ENCODE assay signal across 10 cellular contexts in genomic region chr9:21031818-21032203, GRCh38. TPM values are rescaled to one million over a fixed set of nuclear protein-coding genes. Genes with fewer than 3 reads are reported as not detected.
DNase-seq lines count a peak whose midpoint lies in the region; ATAC-seq, FAIRE-seq and TF ChIP-seq lines count a peak whose summit lies in the region.
"Had no signal": no experiment of that assay in that cellular context is flagged by ENCODE, and none has a peak within 500 bp of the region (broad histone marks: within the 10 kb centered on the region; RNA-seq: fewer than 3 reads in every experiment).

No MANE protein-coding gene starts in this region.

- FAIRE-seq in bronchial epithelial cell (lab: Jason Lieb, UNC): no peak

- WGBS in mesenchymal stem cell: 89% methylated on average over 19 of the region's 19 CpGs
- 82 to 86% methylated on average over 18 to 19 of the region's 19 CpGs for WGBS in tibial nerve, 2 donors

- peak overlapping the region; percentile 43 for H3K4me3 ChIP-seq in bronchial epithelial cell (ENCODE audit: low read depth, low read length)
- peak overlapping the region; percentile 59 to 85 for H3K4me3 ChIP-seq in mesenchymal stem cell (ENCODE audit: insufficient read depth in 1 of 2, low read depth in 1 of 2, low read length in 2 of 2)
- H3K4me3 ChIP-seq in tibial nerve: peak overlapping the region; percentile 38 to 76 (median 52)

- H2BK120ac ChIP-seq in mesenchymal stem cell (ENCODE audit: low read depth, low read length): no peak overlapping the region

- no peak overlapping the region for H3K14ac ChIP-seq in mesenchymal stem cell (ENCODE audit: low read length in 2 of 2)

- H3K4me1 Mint-ChIP-seq in activated T-cell treated with anti-CD3 and anti-CD28 coated beads, Interleukin-2, amount 50 U/mL, for 4 hours (ENCODE audit: low read depth): peaks cover 20% of the 10 kb centered on the region

- no peak overlapping the region for H2BK12ac ChIP-seq in mesenchymal stem cell (ENCODE audit: low read length in 2 of 2)

- no peaks in the 10 kb centered on the region for H3K9me3 Mint-ChIP-seq in activated T-cell treated with anti-CD3 and anti-CD28 coated beads, Interleukin-2, amount 50 U/mL, for 4 hours

- TF ChIP-seq EP300 in tibial nerve (IDR thresholded peaks at IDR 0.05): no peak

- H3K4me1 ChIP-seq in mesenchymal stem cell (ENCODE audit: control insufficient read depth, insufficient read depth, low read depth, low read length): peaks cover 9% of the 10 kb centered on the region
- H3K4me1 ChIP-seq in tibial nerve: peaks cover 0 to 10% (median 0%) of the 10 kb centered on the region in 4 donors

- H2AK5ac ChIP-seq in mesenchymal stem cell (ENCODE audit: low read length, severe bottlenecking): no peak overlapping the region

- no peak for ATAC-seq in activated T-cell treated with anti-CD3 and anti-CD28 coated beads, Interleukin-2, amount 50 U/mL, for 4 hours
- ATAC-seq in esophagus mucosa: no peak

- no peak for TF ChIP-seq POLR2A in tibial nerve (IDR thresholded peaks at IDR 0.05)

- H3K36me3 ChIP-seq in bronchial epithelial cell (ENCODE audit: control insufficient read depth, insufficient read depth, low read length) (no peaks in the 10 kb centered on the region), mesenchymal stem cell (ENCODE audit: control insufficient read depth in 1 of 2, insufficient read depth in 2 of 2, low read depth in 1 of 2, low read length in 2 of 2) (no peaks in the 10 kb centered on the region), tibial nerve (no peaks in the 10 kb centered on the region)

- peaks cover 1% of the 10 kb centered on the region for H3K36me3 Mint-ChIP-seq in activated T-cell treated with anti-CD3 and anti-CD28 coated beads, Interleukin-2, amount 50 U/mL, for 4 hours (ENCODE audit: insufficient read depth)

- H3K27ac ChIP-seq in mesenchymal stem cell (ENCODE audit: low read length, poor library complexity, severe bottlenecking) (no peak overlapping the region), tibial nerve (peak overlapping the region in 3 of 4 donors; percentile 74 to 86 (median 83))
- H3K27ac ChIP-seq: C4-2B had no signal

- H3K18ac ChIP-seq in mesenchymal stem cell (ENCODE audit: low read depth in 1 of 2, low read length in 2 of 2): peak overlapping the region in 1 of 2 experiments; percentile 38

- no peak overlapping the region for H3K23ac ChIP-seq in mesenchymal stem cell (ENCODE audit: low read length in 2 of 2)

- peak overlapping the region; percentile 76 for H3K4me3 Mint-ChIP-seq in activated T-cell treated with anti-CD3 and anti-CD28 coated beads, Interleukin-2, amount 50 U/mL, for 4 hours

- no peak overlapping the region for H2BK15ac ChIP-seq in mesenchymal stem cell (ENCODE audit: low read depth, poor library complexity, severe bottlenecking)

- peak overlapping the region; percentile 96 for H3K4me2 ChIP-seq in mesenchymal stem cell (ENCODE audit: low read length, poor library complexity, severe bottlenecking)

- H4K8ac ChIP-seq in mesenchymal stem cell (ENCODE audit: low read length): peak overlapping the region; percentile 7

- H3K9me3 ChIP-seq in mesenchymal stem cell (ENCODE audit: control insufficient read depth, low read length): no peaks in the 10 kb centered on the region
- no peaks in the 10 kb centered on the region for H3K9me3 ChIP-seq in tibial nerve

- DNase-seq in activated T-cell treated with anti-CD3 and anti-CD28 coated beads, Interleukin-2, amount 50 U/mL, for 4 hours: no peak
- DNase-seq in activated T-cell treated with anti-CD3 and anti-CD28 coated beads, Interleukin-2, amount 50 U/mL, for 1 hour: no peak
- DNase-seq in bronchial epithelial cell (ENCODE audit: low read depth) (no peak), mesenchymal stem cell (no peak), tibial nerve (ENCODE audit: low spot score in 2 of 2) (no peak), NCI-H526 (lab: John Stamatoyannopoulos, UW) (no peak), EL (no peak)
- DNase-seq: NCI-H2029 treated with DMSO at 0.1 percent for 48 hours had no signal

- H3K9ac ChIP-seq in mesenchymal stem cell (ENCODE audit: low read length): peak overlapping the region; percentile 81

- no peaks in the 10 kb centered on the region for H3K27me3 ChIP-seq in bronchial epithelial cell (ENCODE audit: control insufficient read depth, insufficient read depth, low read length)
- no peaks in the 10 kb centered on the region for H3K27me3 ChIP-seq in mesenchymal stem cell (ENCODE audit: control insufficient read depth in 1 of 2, insufficient read depth in 1 of 2, low read length in 2 of 2)
- no peaks in the 10 kb centered on the region for H3K27me3 ChIP-seq in tibial nerve

- no peak overlapping the region for H2BK5ac ChIP-seq in mesenchymal stem cell (ENCODE audit: low read depth, low read length, poor library complexity, severe bottlenecking)

- H3K79me1 ChIP-seq in mesenchymal stem cell (replicated peaks; ENCODE audit: low read length, poor library complexity, severe bottlenecking): no peaks in the 10 kb centered on the region

- H2AFZ ChIP-seq in mesenchymal stem cell (ENCODE audit: low read depth, low read length): no peak overlapping the region

- H3K27me3 Mint-ChIP-seq in activated T-cell treated with anti-CD3 and anti-CD28 coated beads, Interleukin-2, amount 50 U/mL, for 4 hours (ENCODE audit: low read depth): peaks cover 2% of the 10 kb centered on the region

- peak overlapping the region in 1 of 2 experiments; percentile 10 for H3K4ac ChIP-seq in mesenchymal stem cell (ENCODE audit: low read depth in 1 of 2, low read length in 2 of 2)

- TF ChIP-seq CTCF in bronchial epithelial cell (IDR thresholded peaks at IDR 0.05; ENCODE audit: insufficient read depth, low read length, severe bottlenecking) (no peak), tibial nerve (IDR thresholded peaks at IDR 0.05) (no peak)

- H4K91ac ChIP-seq in mesenchymal stem cell (ENCODE audit: low read length): no peak overlapping the region

RNA-seq across cellular contexts. Expression of gene HACD4, which starts 0.4 kb away (rescaled TPM):
- total RNA-seq in activated T-cell treated with anti-CD3 and anti-CD28 coated beads, Interleukin-2, amount 50 U/mL, for 4 hours: 1 to 10 TPM; 1.2 to 1.4 (median 1.2) TPM
- total RNA-seq in bronchial epithelial cell (0.79 and 2.4 TPM in 2 replicates), tibial nerve (1 to 10 TPM; 3.3 to 4.4 (median 3.9) TPM), esophagus mucosa (1.6 TPM)
- polyA plus RNA-seq in mesenchymal stem cell (2013, experiment 1 of 2): 1.8 TPM
- polyA plus RNA-seq in mesenchymal stem cell (2013, experiment 2 of 2): 2.0 TPM

RNA-seq across cellular contexts. Expression of gene IFNB1, which starts 45.9 kb away (rescaled TPM):
- total RNA-seq in activated T-cell treated with anti-CD3 and anti-CD28 coated beads, Interleukin-2, amount 50 U/mL, for 4 hours: not detected
- total RNA-seq in bronchial epithelial cell (0.26 TPM in 2 replicates), tibial nerve (not detected), esophagus mucosa (not detected)
- not detected for polyA plus RNA-seq in mesenchymal stem cell (2013, experiment 1 of 2)
- not detected for polyA plus RNA-seq in mesenchymal stem cell (2013, experiment 2 of 2)
